In the genomic region with DNA sequence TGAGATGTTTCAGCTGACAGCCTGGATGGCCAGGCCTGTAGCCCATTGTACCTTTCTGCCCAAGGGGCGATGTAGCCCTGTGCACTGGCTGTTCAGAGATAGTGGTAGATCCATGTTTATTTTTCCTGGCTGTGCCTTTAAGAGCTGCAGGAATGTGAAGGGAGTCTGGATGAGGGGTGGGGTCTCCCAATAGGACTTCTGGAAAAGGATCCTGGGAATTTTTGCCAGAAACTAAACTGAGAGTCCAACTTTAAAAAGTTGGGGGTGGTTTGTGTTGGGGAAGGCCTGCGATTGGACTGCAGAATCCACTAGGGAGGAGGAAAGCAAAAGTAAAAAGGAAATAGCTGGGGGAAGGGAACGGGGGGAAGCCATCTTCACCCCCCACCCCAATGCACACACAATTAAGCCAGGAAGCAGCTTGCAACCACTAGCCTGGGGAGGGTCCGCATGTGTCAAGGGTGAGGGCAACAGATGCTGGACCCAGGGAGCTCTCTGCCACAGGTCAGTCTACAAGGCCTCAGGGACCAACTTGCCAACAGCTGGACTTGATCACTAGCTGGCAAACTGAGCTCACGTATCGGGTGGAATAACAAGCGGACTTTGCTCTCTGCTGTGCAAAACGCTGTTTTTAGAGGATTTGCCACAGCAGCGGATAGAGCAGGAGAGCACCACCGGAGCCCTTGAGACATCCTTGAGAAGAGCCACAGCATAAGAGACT, we compare ENCODE assay signal across 14 cellular contexts. TPM values are rescaled to one million over a fixed set of nuclear protein-coding genes. Genes with fewer than 3 reads are reported as not detected.
A peak's percentile ranks its signal among the peaks of the same experiment; 100 is the strongest.
DNase-seq lines count a peak whose midpoint lies in the region; ATAC-seq and TF ChIP-seq lines count a peak whose summit lies in the region.
"Had no signal": no experiment of that assay in that cellular context is flagged by ENCODE, and none has a peak within 500 bp of the region (broad histone marks: within the 10 kb centered on the region; RNA-seq: fewer than 3 reads in every experiment).

Gene OLFML1, plus strand, starts transcription at position 371 of the 718 bp plus-strand sequence. CDS start 370 bp downstream, outside the sequence.

- no peak for TF ChIP-seq EP300 in gastroesophageal sphincter (IDR thresholded peaks at IDR 0.05)
- no peak for TF ChIP-seq EP300 in tibial nerve (IDR thresholded peaks at IDR 0.05)

- no peak for DNase-seq in Peyer's patch
- DNase-seq in tibial nerve (ENCODE audit: low spot score in 2 of 2) = peak; percentile 17 to 25
- no peak for DNase-seq in 8988T
- DNase-seq in dermis blood vessel endothelial cell = no peak
- no peak for DNase-seq in activated effector memory CD4-positive, alpha-beta T cell treated with Interleukin-2 at 50 U/mL for 16 hours
- DNase-seq: HCEC 1CT; Kasumi-1; NCI-H446; stimulated activated CD4-positive, alpha-beta T cell treated with anti-CD3 and anti-CD28 coated beads, Interleukin-1b, Interleukin-23, amount 100 ng/mL, for 48 hours; stimulated activated naive CD8-positive, alpha-beta T cell treated with anti-CD3 and anti-CD28 coated beads, Interleukin-15, Interleukin-2, amounts not matched to agents 100 U/mL and 50 U/mL, for 24 hours had no signal

- H3K27ac ChIP-seq in Peyer's patch = peak within 1 kb of the TSS in 3 of 4 donors; percentile 25 to 56 (median 43)
- peak within 1 kb of the TSS in 3 of 4 donors; percentile 62 to 72 (median 68) for H3K27ac ChIP-seq in gastroesophageal sphincter
- peak within 1 kb of the TSS; percentile 10 for H3K27ac ChIP-seq in muscle layer of duodenum (ENCODE audit: low read length)
- H3K27ac ChIP-seq in tibial nerve = peak within 1 kb of the TSS in 2 of 4 donors; percentile 46 to 49

- ATAC-seq in gastroesophageal sphincter (peak; percentile 34), HG03175 (IDR thresholded peaks at IDR 0.05; ENCODE audit: unreplicated experiment) (no peak)

- TF ChIP-seq POLR2A in Peyer's patch (IDR thresholded peaks at IDR 0.05) = no peak
- no peak for TF ChIP-seq POLR2A in gastroesophageal sphincter (IDR thresholded peaks at IDR 0.05)
- TF ChIP-seq POLR2A in tibial nerve (IDR thresholded peaks at IDR 0.05) = no peak

- TF ChIP-seq CTCF in Peyer's patch (IDR thresholded peaks at IDR 0.05) (no peak), gastroesophageal sphincter (IDR thresholded peaks at IDR 0.05) (no peak), tibial nerve (IDR thresholded peaks at IDR 0.05) (no peak)

- H3K4me3 ChIP-seq in Peyer's patch (peak within 1 kb of the TSS; percentile 6 to 40 (median 28)), gastroesophageal sphincter (peak within 1 kb of the TSS; percentile 37 to 48), muscle layer of duodenum (ENCODE audit: low read depth in 1 of 2, low read length in 2 of 2) (peak within 1 kb of the TSS; percentile 59 to 65), tibial nerve (peak within 1 kb of the TSS; percentile 15 to 49 (median 22))

- H3K27me3 ChIP-seq in Peyer's patch (no peaks in the 10 kb centered on the region), gastroesophageal sphincter (no peaks in the 10 kb centered on the region), muscle layer of duodenum (ENCODE audit: low read depth, low read length) (no peaks in the 10 kb centered on the region), tibial nerve (no peaks in the 10 kb centered on the region)

- H3K4me1 ChIP-seq in Peyer's patch = no peaks in the 10 kb centered on the region
- peaks cover 0 to 10% (median 0%) of the 10 kb centered on the region in 3 donors for H3K4me1 ChIP-seq in gastroesophageal sphincter
- H3K4me1 ChIP-seq in muscle layer of duodenum (ENCODE audit: control insufficient read depth in 1 of 2, insufficient read depth in 2 of 2, low read length in 2 of 2) = no peaks in the 10 kb centered on the region
- H3K4me1 ChIP-seq in tibial nerve = peaks cover 0 to 20% (median 2%) of the 10 kb centered on the region in 4 donors

- 26 to 68% methylated on average over 2 to 6 of the region's 10 CpGs for WGBS in gastroesophageal sphincter (ENCODE audit: low coverage in 1 of 2), 2 donors
- WGBS in tibial nerve, 2 donors = 48 to 62% methylated on average over 10 of the region's 10 CpGs

- H3K36me3 ChIP-seq in Peyer's patch = no peaks in the 10 kb centered on the region
- H3K36me3 ChIP-seq in gastroesophageal sphincter = peaks cover 0 to 9% of the 10 kb centered on the region in 2 donors
- no peaks in the 10 kb centered on the region for H3K36me3 ChIP-seq in muscle layer of duodenum (ENCODE audit: control insufficient read depth in 1 of 2, insufficient read depth in 2 of 2, low read length in 2 of 2)
- H3K36me3 ChIP-seq in tibial nerve = peaks cover 0 to 8% (median 0%) of the 10 kb centered on the region in 3 donors

- H3K9me3 ChIP-seq in Peyer's patch = no peaks in the 10 kb centered on the region
- no peaks in the 10 kb centered on the region for H3K9me3 ChIP-seq in gastroesophageal sphincter
- no peaks in the 10 kb centered on the region for H3K9me3 ChIP-seq in muscle layer of duodenum (ENCODE audit: control insufficient read depth in 1 of 2, low read length in 2 of 2)
- no peaks in the 10 kb centered on the region for H3K9me3 ChIP-seq in tibial nerve

RNA-seq across cellular contexts. Expression of gene OLFML1, which starts in this region (rescaled TPM):
- total RNA-seq in Peyer's patch = 1 to 10 TPM; 2.3 to 8.4 (median 3.2) TPM
- total RNA-seq in gastroesophageal sphincter = 10 to 100 TPM in 1 of 4 donors, 1 to 10 TPM in 3; 3.4 to 10.2 (median 7.6) TPM
- 10 to 100 TPM in 1 of 4 donors, 1 to 10 TPM in 3; 1.2 to 13.1 (median 6.6) TPM for total RNA-seq in tibial nerve
- total RNA-seq in dermis blood vessel endothelial cell = 0.65 TPM in 1 of 2 replicates, not detected in the other
- total RNA-seq: myocyte had no signal

Comparison
In these comparisons a context has a peak if more than half of its experiments do, and no peak if none do; other contexts are left out.
1. DNase-seq: peak in tibial nerve (2 of 2); none in Peyer's patch (0 of 3), 8988T (single experiment), dermis blood vessel endothelial cell (single experiment) and activated effector memory CD4-positive, alpha-beta T cell treated with Interleukin-2 at 50 U/mL for 16 hours (single experiment).
2. Peak in every context shown above with its lines, with median percentiles within 50 percentile points of each other: H3K4me3 ChIP-seq.